In genomic region chr10:92592761-92593552, GRCh38 we compare ENCODE assay signal across 8 cellular contexts. TPM values are rescaled to one million over a fixed set of nuclear protein-coding genes. Genes with fewer than 3 reads are reported as not detected.
DNase-seq lines count a peak whose midpoint lies in the region; TF ChIP-seq lines count a peak whose summit lies in the region.

Gene KIF11 (plus strand): TSS chr10:92593130. CDS start chr10:92593376, 246 bp downstream.

- TF ChIP-seq CTCF in H9 (conservative IDR thresholded peaks at IDR 0.05), result peak; percentile 8; the same call in 1 of the 3 replicates
- TF ChIP-seq CTCF in MM.1S (IDR thresholded peaks at IDR 0.05; ENCODE audit: low read length), result no peak
- TF ChIP-seq CTCF in fibroblast of villous mesenchyme (IDR thresholded peaks at IDR 0.05; ENCODE audit: insufficient read depth, low read depth, low read length), result no peak
- no peak for TF ChIP-seq CTCF in neural cell (IDR thresholded peaks at IDR 0.05; ENCODE audit: poor library complexity, severe bottlenecking)
- no peak for TF ChIP-seq CTCF in stomach (IDR thresholded peaks at IDR 0.05)

- no peak within 1 kb of the TSS for H3K23ac ChIP-seq in H9 (ENCODE audit: insufficient read length, low read depth, low read length)

- H2BK120ac ChIP-seq in H9 (ENCODE audit: low read depth, low read length, poor library complexity, severe bottlenecking), result peak within 1 kb of the TSS; percentile 38

- no peak within 1 kb of the TSS for H4K8ac ChIP-seq in H9 (replicated peaks; ENCODE audit: insufficient read length, low read depth, low read length)

- H3K9me3 ChIP-seq in H9 (ENCODE audit: control insufficient read depth, low read depth, low read length) (no peaks in the 10 kb centered on the region), MM.1S (replicated peaks; ENCODE audit: insufficient read depth, low read length) (no peaks in the 10 kb centered on the region), neural cell (ENCODE audit: low read length) (no peaks in the 10 kb centered on the region), stomach (no peaks in the 10 kb centered on the region)

- H3K9me3 Mint-ChIP-seq in H9, result no peaks in the 10 kb centered on the region

- DNase-seq in ELR (ENCODE audit: low read depth) (peak; percentile 99), H9 (peak; percentile 96), MM.1S (peak; percentile 99), SIG-M5 (lab: John Stamatoyannopoulos, UW) (peak; percentile 46), activated gamma-delta T cell (lab: John Stamatoyannopoulos, UW) (peak; percentile 90), fibroblast of villous mesenchyme (ENCODE audit: low read depth) (peak; percentile 98), stomach (peak; percentile 98)

- H2BK15ac ChIP-seq in H9 (ENCODE audit: low read depth, low read length), result no peak within 1 kb of the TSS

- peaks cover 40 to 50% of the 10 kb centered on the region in 2 experiments for H3K4me1 Mint-ChIP-seq in H9

- H3K4me1 ChIP-seq in H9 (ENCODE audit: insufficient read depth, low read length) (no peaks in the 10 kb centered on the region), MM.1S (ENCODE audit: low read length) (peaks cover 21% of the 10 kb centered on the region), stomach (peaks cover 15 to 37% (median 18%) of the 10 kb centered on the region in 4 donors)

- H3K4me3 ChIP-seq in MM.1S (ENCODE audit: low read length) (peak within 1 kb of the TSS; percentile 92), fibroblast of villous mesenchyme (ENCODE audit: low read depth, low read length) (peak within 1 kb of the TSS; percentile 88), neural cell (ENCODE audit: low read length) (peak within 1 kb of the TSS; percentile 84), stomach (peak within 1 kb of the TSS; percentile 63 to 90 (median 82))

- H3K9me2 ChIP-seq in MM.1S (replicated peaks; ENCODE audit: insufficient read depth, low read length), result no peaks in the 10 kb centered on the region
- H3K9me2 ChIP-seq in neural cell (ENCODE audit: insufficient read depth, low read length), result no peaks in the 10 kb centered on the region

- no peak within 1 kb of the TSS for H2BK20ac ChIP-seq in H9 (ENCODE audit: low read depth, low read length, poor library complexity, severe bottlenecking)

- intact Hi-C loops in stomach (cut with DNase I; ENCODE audit: low total_unique reads), result no loop called here

- no peak within 1 kb of the TSS for H3K56ac ChIP-seq in H9 (ENCODE audit: insufficient read length, low read depth, low read length)

- H2BK5ac ChIP-seq in H9 (ENCODE audit: insufficient read length, low read length), result no peak within 1 kb of the TSS

- H4K20me1 ChIP-seq in H9 (ENCODE audit: control insufficient read depth, insufficient read depth, insufficient read length) (no peaks in the 10 kb centered on the region), MM.1S (ENCODE audit: insufficient read depth, low read length) (peaks cover 2% of the 10 kb centered on the region; the same call in 1 of the 2 replicates), neural cell (ENCODE audit: insufficient read depth) (no peaks in the 10 kb centered on the region)

- no CpG with 5 or more reads among the region's 58 CpGs for WGBS in H9 (ENCODE audit: extremely low coverage, insufficient read length, low lambda C conversion rate)
- WGBS in stomach, 5 donors, result 0 to 1% (median 0%) methylated on average over 43 to 58 of the region's 58 CpGs

- H2BK12ac ChIP-seq in H9 (ENCODE audit: insufficient read length, low read depth, low read length), result no peak within 1 kb of the TSS

- H3K9ac ChIP-seq in H9 (ENCODE audit: extremely low read depth, insufficient read length, low read length) (peak within 1 kb of the TSS; percentile 60), MM.1S (ENCODE audit: low read length) (peak within 1 kb of the TSS; percentile 92), neural cell (ENCODE audit: low read length) (peak within 1 kb of the TSS; percentile 36)

- peak within 1 kb of the TSS; percentile 67 for H2AFZ ChIP-seq in H9 (ENCODE audit: low read length)
- H2AFZ ChIP-seq in MM.1S (ENCODE audit: low read length), result peak within 1 kb of the TSS; percentile 76
- peak within 1 kb of the TSS; percentile 85 for H2AFZ ChIP-seq in neural cell (ENCODE audit: low read depth, low read length)

- no peak within 1 kb of the TSS for H2AK5ac ChIP-seq in H9 (ENCODE audit: insufficient read length, low read length)

- no peak for TF ChIP-seq RAD21 in neural cell (conservative IDR thresholded peaks at IDR 0.05)

- peak within 1 kb of the TSS; percentile 96 for H3K4me3 Mint-ChIP-seq in H9

- H4K5ac ChIP-seq in H9 (ENCODE audit: insufficient read length, low read depth, low read length), result no peak within 1 kb of the TSS

- peaks cover 0 to 5% (median 0%) of the 10 kb centered on the region in 3 experiments; a peak in 2 of 7 replicates for H3K36me3 Mint-ChIP-seq in H9 (ENCODE audit: insufficient read depth in 1 of 3, low read depth in 3 of 3)

- H3K14ac ChIP-seq in H9 (ENCODE audit: insufficient read depth, low read length), result peak within 1 kb of the TSS; percentile 88; the same call in 1 of the 2 replicates

- no peaks in the 10 kb centered on the region; the same call in 1 of the 2 replicates for H3K27me3 Mint-ChIP-seq in H9 (ENCODE audit: low read depth)

- no peak within 1 kb of the TSS for H3T11ph ChIP-seq in H9 (ENCODE audit: low read length)

- H3K79me2 ChIP-seq in H9 (ENCODE audit: insufficient read depth, low read length) (peaks cover 42% of the 10 kb centered on the region), MM.1S (ENCODE audit: low read length) (peaks cover 50% of the 10 kb centered on the region), neural cell (replicated peaks; ENCODE audit: insufficient read depth, low read length) (peaks cover 44% of the 10 kb centered on the region)

- H3K36me3 ChIP-seq in MM.1S (replicated peaks; ENCODE audit: insufficient read depth, low read length) (no peaks in the 10 kb centered on the region), neural cell (ENCODE audit: insufficient read depth, low read length) (no peaks in the 10 kb centered on the region), stomach (no peaks in the 10 kb centered on the region)

- H3K27ac Mint-ChIP-seq in H9, result peak within 1 kb of the TSS; percentile 98 to 99 (median 98)

- H3K27me3 ChIP-seq in H9 (ENCODE audit: insufficient read depth, low read length), result no peaks in the 10 kb centered on the region
- no peaks in the 10 kb centered on the region for H3K27me3 ChIP-seq in MM.1S (replicated peaks; ENCODE audit: insufficient read depth, low read length)
- no peaks in the 10 kb centered on the region for H3K27me3 ChIP-seq in neural cell (ENCODE audit: insufficient read depth, low read depth, low read length)
- H3K27me3 ChIP-seq in stomach, result no peaks in the 10 kb centered on the region

- peak within 1 kb of the TSS; percentile 52 for H3K4me2 ChIP-seq in H9 (ENCODE audit: insufficient read depth, insufficient read length, low read length)
- peak within 1 kb of the TSS; percentile 99 for H3K4me2 ChIP-seq in MM.1S (ENCODE audit: low read depth, low read length)
- peak within 1 kb of the TSS; percentile 51 for H3K4me2 ChIP-seq in neural cell (ENCODE audit: low read length)

- H3K27ac ChIP-seq in H9 (ENCODE audit: insufficient read length, low read depth, low read length) (no peak within 1 kb of the TSS), MM.1S (ENCODE audit: low read length) (peak within 1 kb of the TSS; percentile 91), neural cell (ENCODE audit: low read length) (peak within 1 kb of the TSS; percentile 15), stomach (peak within 1 kb of the TSS; percentile 84 to 97 (median 92))

- H3K18ac ChIP-seq in H9 (ENCODE audit: insufficient read length, low read depth, low read length), result peak within 1 kb of the TSS; percentile 62

- H3K4ac ChIP-seq in H9 (ENCODE audit: low read depth, low read length), result no peak within 1 kb of the TSS; the same call in 1 of the 2 replicates

- H3K79me1 ChIP-seq in H9 (ENCODE audit: insufficient read depth, low read depth, low read length, poor library complexity, severe bottlenecking), result peaks cover 6% of the 10 kb centered on the region

- peak in 2 of 4 donors; percentile 60 to 83 for TF ChIP-seq POLR2A in stomach (IDR thresholded peaks at IDR 0.05)

- H3F3A ChIP-seq in MM.1S (ENCODE audit: insufficient read depth, low read length), result peaks cover 29% of the 10 kb centered on the region
- no peaks in the 10 kb centered on the region for H3F3A ChIP-seq in neural cell (ENCODE audit: insufficient read depth, low read length, poor library complexity, severe bottlenecking)

- peaks cover 11% of the 10 kb centered on the region for H3K23me2 ChIP-seq in H9 (ENCODE audit: insufficient read length, low read depth, low read length, poor library complexity, severe bottlenecking)

- TF ChIP-seq EP300 in neural cell (conservative IDR thresholded peaks at IDR 0.05; ENCODE audit: poor library complexity, severe bottlenecking) (no peak), stomach (IDR thresholded peaks at IDR 0.05) (no peak)

- H4K91ac ChIP-seq in H9 (ENCODE audit: insufficient read length, low read depth, low read length), result no peak within 1 kb of the TSS

TF ChIP-seq in neural cell, 6 proteins besides CTCF, POLR2A, EP300 and RAD21 (continues in another document):
- TF ChIP-seq TAF1 (IDR thresholded peaks at IDR 0.05; ENCODE audit: low read depth) (peak; percentile 58), MXI1 (conservative IDR thresholded peaks at IDR 0.05; ENCODE audit: poor library complexity, severe bottlenecking) (peak; percentile 94), EZH2 (IDR thresholded peaks at IDR 0.05; ENCODE audit: borderline replicate concordance, insufficient read depth, low read length, poor library complexity, severe bottlenecking) (no peak), POLR2AphosphoS5 (IDR thresholded peaks at IDR 0.05) (peak; percentile 53)

RNA-seq across cellular contexts. Expression of gene KIF11, which starts in this region (rescaled TPM):
- total RNA-seq in H9 (2021) (52.4 and 54.4 TPM in 2 replicates), fibroblast of villous mesenchyme (11.9 and 20.7 TPM in 2 replicates), stomach (1 to 10 TPM; 1.2 to 8.3 (median 2.9) TPM)
- polyA plus RNA-seq in neural cell (0.32 and 0.47 TPM in 2 replicates), stomach (1 to 10 TPM; 1.1 to 4.6 (median 2.1) TPM)
- polyA minus RNA-seq in neural cell, result 2.5 and 2.7 TPM in 2 replicates

Comparison
In these comparisons a context has a peak if more than half of its experiments do, and no peak if none do; other contexts are left out.
1. DNase-seq: peak in every context shown above with its lines; median percentile 99 in ELR; 99 in MM.1S; 98 in fibroblast of villous mesenchyme; 98 in stomach; 96 in H9; 90 in activated gamma-delta T cell; 46 in SIG-M5.
2. H3K9ac ChIP-seq: peak in every context shown above with its lines; median percentile 92 in MM.1S; 60 in H9; 36 in neural cell.